Comparison of ENCODE assay signal across 21 cellular contexts in genomic region chr12:50590869-50591268, GRCh38.
DNase-seq lines count a peak whose midpoint lies in the region; ATAC-seq and TF ChIP-seq lines count a peak whose summit lies in the region.
"Had no signal": no experiment of that assay in that cellular context is flagged by ENCODE, and none has a peak within 500 bp of the region (broad histone marks: within the 10 kb centered on the region; RNA-seq: fewer than 3 reads in every experiment).

No MANE protein-coding gene starts in this region.

- TF ChIP-seq CTCF in DND-41 (IDR thresholded peaks at IDR 0.05; ENCODE audit: borderline replicate concordance, extremely low read depth, low read length, poor library complexity, severe bottlenecking) (no peak), PC-3 (conservative IDR thresholded peaks at IDR 0.05; ENCODE audit: low read depth, low read length) (no peak), neural progenitor cell (IDR thresholded peaks at IDR 0.05) (no peak)

- peak overlapping the region; percentile 76 for H3K27ac Mint-ChIP-seq in activated T-cell treated with anti-CD3 and anti-CD28 coated beads, Interleukin-2, amount 50 U/mL, for 24 hours
- peak overlapping the region in 5 of 9 donors; percentile 22 to 91 (median 72) for H3K27ac Mint-ChIP-seq in naive thymus-derived CD4-positive, alpha-beta T cell
- H3K27ac Mint-ChIP-seq in neural progenitor cell, result no peak overlapping the region
- H3K27ac Mint-ChIP-seq: GM23338 had no signal

- H3K9ac ChIP-seq in DND-41 (ENCODE audit: low read depth, low read length), result no peak overlapping the region
- H3K9ac ChIP-seq in PC-3 (ENCODE audit: low read length), result no peak overlapping the region
- no peak overlapping the region for H3K9ac ChIP-seq in neural progenitor cell

- intact Hi-C loops in PC-3 (cut with micrococcal nuclease), result no loop called here
- intact Hi-C loops in naive thymus-derived CD4-positive, alpha-beta T cell (cut with micrococcal nuclease), result no loop called here

- no peak overlapping the region for H2AFZ ChIP-seq in DND-41 (ENCODE audit: low read depth, low read length)
- no peak overlapping the region for H2AFZ ChIP-seq in PC-3 (ENCODE audit: low read length)
- no peak overlapping the region for H2AFZ ChIP-seq in neural progenitor cell (replicated peaks)
- H2AFZ ChIP-seq: GM23338 had no signal

- H3K27me3 Mint-ChIP-seq in activated T-cell treated with anti-CD3 and anti-CD28 coated beads, Interleukin-2, amount 50 U/mL, for 24 hours, result no peaks in the 10 kb centered on the region
- H3K27me3 Mint-ChIP-seq in activated T-cell treated with anti-CD3 and anti-CD28 coated beads, Interleukin-2, amount 50 U/mL, for 4 hours (ENCODE audit: low read depth), result no peaks in the 10 kb centered on the region
- H3K27me3 Mint-ChIP-seq in naive thymus-derived CD4-positive, alpha-beta T cell, result no peaks in the 10 kb centered on the region
- no peaks in the 10 kb centered on the region for H3K27me3 Mint-ChIP-seq in neural progenitor cell (ENCODE audit: insufficient read depth, low read depth)

- H3K79me2 ChIP-seq in DND-41 (ENCODE audit: insufficient read depth, low read length) (peaks cover 68% of the 10 kb centered on the region), PC-3 (ENCODE audit: low read length) (peaks cover 78% of the 10 kb centered on the region), neural progenitor cell (ENCODE audit: low read depth) (peaks cover 60% of the 10 kb centered on the region)

- H4K20me1 ChIP-seq in DND-41 (ENCODE audit: insufficient read depth, low read length) (no peaks in the 10 kb centered on the region; the same call in 1 of the 2 replicates), PC-3 (ENCODE audit: low read length) (no peaks in the 10 kb centered on the region), neural progenitor cell (ENCODE audit: low read depth) (no peaks in the 10 kb centered on the region)

- POLR2A ChIA-PET in PC-3 (lab: Charles Lee; ENCODE audit: unreplicated experiment), result no interaction called here
- POLR2A ChIA-PET in naive thymus-derived CD4-positive, alpha-beta T cell (lab: Charles Lee), result no interaction called here

- no peak for ATAC-seq in activated T-cell treated with anti-CD3 and anti-CD28 coated beads, Interleukin-2, amount 50 U/mL, for 4 hours
- no peak for ATAC-seq in DND-41 (ENCODE audit: insufficient read depth, low read depth)
- ATAC-seq in PC-3, result no peak
- ATAC-seq in naive thymus-derived CD4-positive, alpha-beta T cell, result no peak
- ATAC-seq in HG02763 (IDR thresholded peaks at IDR 0.05; ENCODE audit: unreplicated experiment), result no peak
- ATAC-seq: GM23338 had no signal

- CTCF ChIA-PET in PC-3 (lab: Charles Lee), result no interaction called here
- CTCF ChIA-PET in naive thymus-derived CD4-positive, alpha-beta T cell (lab: Charles Lee), result no interaction called here

- no peaks in the 10 kb centered on the region for H3K9me3 ChIP-seq in DND-41 (ENCODE audit: insufficient read depth, low read length, severe bottlenecking)
- H3K9me3 ChIP-seq in PC-3 (ENCODE audit: low read length), result no peaks in the 10 kb centered on the region
- no peaks in the 10 kb centered on the region for H3K9me3 ChIP-seq in naive thymus-derived CD4-positive, alpha-beta T cell (ENCODE audit: control insufficient read depth in 2 of 3, low read length in 3 of 3)
- no peaks in the 10 kb centered on the region for H3K9me3 ChIP-seq in neural progenitor cell (ENCODE audit: low read depth)
- H3K9me3 ChIP-seq: Peyer's patch, SJCRH30 had no signal

- no peaks in the 10 kb centered on the region for H3K9me2 ChIP-seq in PC-3 (replicated peaks; ENCODE audit: low read length)

- H3K27ac ChIP-seq in DND-41 (ENCODE audit: low read length) (peak overlapping the region; percentile 46; the same call in 1 of the 2 replicates), PC-3 (ENCODE audit: low read length) (peak overlapping the region; percentile 87; the same call in 1 of the 2 replicates), neural progenitor cell (no peak overlapping the region)
- H3K27ac ChIP-seq in naive thymus-derived CD4-positive, alpha-beta T cell (ENCODE audit: low read depth, low read length), result no peak overlapping the region
- H3K27ac ChIP-seq: 22Rv1, Peyer's patch, SJCRH30 had no signal

- H3K9me3 Mint-ChIP-seq in activated T-cell treated with anti-CD3 and anti-CD28 coated beads, Interleukin-2, amount 50 U/mL, for 24 hours, result no peaks in the 10 kb centered on the region
- no peaks in the 10 kb centered on the region for H3K9me3 Mint-ChIP-seq in activated T-cell treated with anti-CD3 and anti-CD28 coated beads, Interleukin-2, amount 50 U/mL, for 4 hours
- H3K9me3 Mint-ChIP-seq in naive thymus-derived CD4-positive, alpha-beta T cell, result no peaks in the 10 kb centered on the region
- no peaks in the 10 kb centered on the region for H3K9me3 Mint-ChIP-seq in neural progenitor cell
- H3K9me3 Mint-ChIP-seq: GM23338 had no signal

- peaks cover 20% of the 10 kb centered on the region for H3K4me1 ChIP-seq in DND-41 (ENCODE audit: insufficient read depth, low read length)
- H3K4me1 ChIP-seq in PC-3 (ENCODE audit: insufficient read depth, low read length), result peaks cover 26% of the 10 kb centered on the region
- peaks cover 0 to 12% of the 10 kb centered on the region in 2 donors for H3K4me1 ChIP-seq in naive thymus-derived CD4-positive, alpha-beta T cell (ENCODE audit: control insufficient read depth in 2 of 2, insufficient read depth in 2 of 2, low read length in 2 of 2)
- H3K4me1 ChIP-seq in neural progenitor cell, result no peaks in the 10 kb centered on the region
- H3K4me1 ChIP-seq: Peyer's patch had no signal

- BruUV-seq in PC-3 (replicated peaks; lab: Mats Ljungman, UMichigan), result no TSS peak

- peaks cover 3% of the 10 kb centered on the region for H3F3A ChIP-seq in PC-3 (ENCODE audit: low read length, unreplicated experiment)
- no peaks in the 10 kb centered on the region for H3F3A ChIP-seq in neural progenitor cell (ENCODE audit: low read depth)

- no peaks in the 10 kb centered on the region for H3K36me3 Mint-ChIP-seq in activated T-cell treated with anti-CD3 and anti-CD28 coated beads, Interleukin-2, amount 50 U/mL, for 24 hours (ENCODE audit: low read depth)
- no peaks in the 10 kb centered on the region for H3K36me3 Mint-ChIP-seq in activated T-cell treated with anti-CD3 and anti-CD28 coated beads, Interleukin-2, amount 50 U/mL, for 4 hours (ENCODE audit: insufficient read depth)
- peaks cover 0 to 1% (median 0%) of the 10 kb centered on the region in 5 donors for H3K36me3 Mint-ChIP-seq in naive thymus-derived CD4-positive, alpha-beta T cell
- H3K36me3 Mint-ChIP-seq in neural progenitor cell, result no peaks in the 10 kb centered on the region

- H3K4me3 Mint-ChIP-seq in activated T-cell treated with anti-CD3 and anti-CD28 coated beads, Interleukin-2, amount 50 U/mL, for 24 hours, result no peak overlapping the region
- no peak overlapping the region for H3K4me3 Mint-ChIP-seq in activated T-cell treated with anti-CD3 and anti-CD28 coated beads, Interleukin-2, amount 50 U/mL, for 4 hours
- H3K4me3 Mint-ChIP-seq in naive thymus-derived CD4-positive, alpha-beta T cell, result no peak overlapping the region
- H3K4me3 Mint-ChIP-seq in neural progenitor cell, result no peak overlapping the region
- H3K4me3 Mint-ChIP-seq: GM23338 had no signal

- H3K4me1 Mint-ChIP-seq in activated T-cell treated with anti-CD3 and anti-CD28 coated beads, Interleukin-2, amount 50 U/mL, for 24 hours (ENCODE audit: low read depth), result peaks cover 44% of the 10 kb centered on the region
- peaks cover 39% of the 10 kb centered on the region for H3K4me1 Mint-ChIP-seq in activated T-cell treated with anti-CD3 and anti-CD28 coated beads, Interleukin-2, amount 50 U/mL, for 4 hours (ENCODE audit: low read depth)
- peaks cover 19 to 58% (median 52%) of the 10 kb centered on the region in 7 donors for H3K4me1 Mint-ChIP-seq in naive thymus-derived CD4-positive, alpha-beta T cell
- H3K4me1 Mint-ChIP-seq in neural progenitor cell, result no peaks in the 10 kb centered on the region

- H3K4me2 ChIP-seq in DND-41 (ENCODE audit: insufficient read depth, low read length), result no peak overlapping the region
- no peak overlapping the region for H3K4me2 ChIP-seq in PC-3 (ENCODE audit: low read length)
- H3K4me2 ChIP-seq in neural progenitor cell, result no peak overlapping the region
- H3K4me2 ChIP-seq: GM23338 had no signal

- H3K4me3 ChIP-seq in DND-41 (ENCODE audit: low read depth in 1 of 2, low read length in 2 of 2), result no peak overlapping the region
- H3K4me3 ChIP-seq in PC-3 (ENCODE audit: low read length), result no peak overlapping the region
- H3K4me3 ChIP-seq in naive thymus-derived CD4-positive, alpha-beta T cell (ENCODE audit: low read length), result no peak overlapping the region
- H3K4me3 ChIP-seq in neural progenitor cell, result no peak overlapping the region
- H3K4me3 ChIP-seq: GM23338, Peyer's patch, SJCRH30 had no signal

- no peak for DNase-seq in activated T-cell treated with anti-CD3 and anti-CD28 coated beads, Interleukin-2, amount 50 U/mL, for 24 hours
- DNase-seq in activated T-cell treated with anti-CD3 and anti-CD28 coated beads, Interleukin-2, amount 50 U/mL, for 4 hours, result no peak
- DNase-seq in DND-41, result no peak
- DNase-seq in PC-3, result no peak
- DNase-seq in naive thymus-derived CD4-positive, alpha-beta T cell, result no peak
- no peak for DNase-seq in neural progenitor cell (ENCODE audit: low spot score)
- no peak for DNase-seq in NCI-H2081 treated with DMSO at 0.1 percent for 48 hours (lab: John Stamatoyannopoulos, UW)
- DNase-seq: C1 segment of cervical spinal cord, GF-D8, HCEC 1CT, NCI-H1092 treated with DMSO at 0.1 percent for 48 hours, NCI-H1436 treated with DMSO at 0.1 percent for 48 hours, NCI-H2029, NCI-H226, NCI-H510A treated with DMSO at 0.1 percent for 48 hours, NCI-H748 treated with DMSO at 0.1 percent for 48 hours, Peyer's patch, SJCRH30 had no signal

- H3K27me3 ChIP-seq in DND-41 (ENCODE audit: insufficient read depth, low read length, poor library complexity), result no peaks in the 10 kb centered on the region
- no peaks in the 10 kb centered on the region for H3K27me3 ChIP-seq in PC-3 (ENCODE audit: low read length)
- H3K27me3 ChIP-seq in naive thymus-derived CD4-positive, alpha-beta T cell (ENCODE audit: control insufficient read depth in 2 of 2, insufficient read depth in 2 of 2, low read length in 2 of 2), result no peaks in the 10 kb centered on the region
- no peaks in the 10 kb centered on the region for H3K27me3 ChIP-seq in neural progenitor cell
- H3K27me3 ChIP-seq: Peyer's patch, SJCRH30 had no signal

- no peaks in the 10 kb centered on the region for H3K36me3 ChIP-seq in DND-41 (ENCODE audit: insufficient read depth, low read length)
- H3K36me3 ChIP-seq in PC-3 (ENCODE audit: low read depth, low read length), result no peaks in the 10 kb centered on the region
- H3K36me3 ChIP-seq in naive thymus-derived CD4-positive, alpha-beta T cell (ENCODE audit: control insufficient read depth in 2 of 3, insufficient read depth in 3 of 3, low read length in 3 of 3), result no peaks in the 10 kb centered on the region
- H3K36me3 ChIP-seq in neural progenitor cell, result no peaks in the 10 kb centered on the region
- H3K36me3 ChIP-seq: Peyer's patch had no signal

Comparison
In these comparisons a context has a peak if more than half of its experiments do, and no peak if none do; other contexts are left out.
1. H3K27ac ChIP-seq: peak in DND-41 (single experiment) and PC-3 (single experiment); none in naive thymus-derived CD4-positive, alpha-beta T cell (single experiment) and neural progenitor cell (single experiment).